In the genomic region with DNA sequence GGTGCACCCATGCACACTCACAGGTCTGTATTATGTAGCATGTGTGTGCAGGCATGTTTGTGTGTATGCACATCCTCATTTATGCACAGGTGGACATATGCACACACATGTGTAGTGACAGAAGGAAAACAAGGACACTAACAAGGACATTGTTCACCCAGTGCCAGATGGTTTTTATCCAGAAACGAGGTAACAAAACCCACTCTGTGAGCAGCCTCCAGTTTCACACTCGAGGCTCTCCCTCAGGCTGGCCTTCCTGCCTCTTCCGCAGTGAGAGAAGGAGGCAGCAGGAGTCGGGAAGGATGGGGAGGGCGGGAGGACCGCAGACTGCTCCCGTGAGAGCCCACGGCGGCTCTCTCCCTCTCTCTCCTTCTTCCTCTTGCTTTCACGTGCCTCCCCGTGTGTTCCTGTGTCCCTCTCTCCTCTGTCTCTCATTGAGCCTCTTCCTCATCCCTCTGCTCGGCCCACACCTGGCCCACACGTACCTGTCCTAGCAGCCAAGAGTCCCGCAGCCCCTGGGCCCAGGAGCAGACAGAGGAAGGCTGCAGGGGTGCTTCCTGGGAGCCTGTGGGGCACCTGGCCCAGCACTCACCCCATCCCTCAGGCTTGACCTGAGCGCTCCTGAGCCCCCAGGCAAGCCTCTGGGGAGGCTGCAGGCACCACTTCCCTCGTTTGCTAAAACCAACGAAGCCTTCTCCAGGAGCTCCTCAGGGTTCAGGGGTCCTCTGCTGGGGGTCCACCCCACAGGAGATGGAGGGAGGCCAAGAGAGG, we compare ENCODE assay signal across 18 cellular contexts. TPM values are rescaled to one million over a fixed set of nuclear protein-coding genes. Genes with fewer than 3 reads are reported as not detected.
A peak's percentile ranks its signal among the peaks of the same experiment; 100 is the strongest.
DNase-seq lines count a peak whose midpoint lies in the region; ATAC-seq lines count a peak whose summit lies in the region.
"Had no signal": no experiment of that assay in that cellular context is flagged by ENCODE, and none has a peak within 500 bp of the region (broad histone marks: within the 10 kb centered on the region; RNA-seq: fewer than 3 reads in every experiment).

No MANE protein-coding gene starts in this region.

- no peak overlapping the region for H3K4me3 Mint-ChIP-seq in activated CD4-positive, alpha-beta memory T cell treated with anti-CD3 and anti-CD28 coated beads for 36 hours
- H3K4me3 Mint-ChIP-seq in activated CD4-positive, alpha-beta memory T cell treated with anti-CD3 and anti-CD28 coated beads, Interleukin-2, amount 10 ng/mL, durations not matched to agents 7 days and 5 days: no peak overlapping the region
- H3K4me3 Mint-ChIP-seq in activated naive CD8-positive, alpha-beta T cell treated with anti-CD3 and anti-CD28 coated beads, Interleukin-2, amount 50 U/mL, for 24 hours: peak overlapping the region; percentile 45
- H3K4me3 Mint-ChIP-seq in naive thymus-derived CD8-positive, alpha-beta T cell: peak overlapping the region in 9 of 10 donors; percentile 53 to 93 (median 82)
- H3K4me3 Mint-ChIP-seq: dendritic cell treated with granulocyte-macrophage colony-stimulating factor and Interleukin-4, amounts not matched to agents 40 ng/mL and 50 ng/mL, for 4 days; T-helper 1 cell treated with Interleukin-12 subunit alpha and Interleukin-12 subunit beta and Interleukin-4 antibody, amounts not matched to agents 30 μg/mL and 1 μg/mL, for 36 hours had no signal

- CTCF ChIA-PET in activated CD4-positive, alpha-beta memory T cell treated with anti-CD3 and anti-CD28 coated beads for 36 hours (lab: Charles Lee): no interaction called here
- CTCF ChIA-PET in activated CD4-positive, alpha-beta memory T cell treated with anti-CD3 and anti-CD28 coated beads, Interleukin-2, amount 10 ng/mL, durations not matched to agents 7 days and 5 days (lab: Charles Lee): no interaction called here

- intact Hi-C loops in activated CD4-positive, alpha-beta memory T cell treated with anti-CD3 and anti-CD28 coated beads for 36 hours (cut with micrococcal nuclease): no loop called here

- no peak for DNase-seq in activated CD4-positive, alpha-beta memory T cell treated with anti-CD3 and anti-CD28 coated beads for 36 hours
- DNase-seq in activated CD4-positive, alpha-beta memory T cell treated with anti-CD3 and anti-CD28 coated beads, Interleukin-2, amount 10 ng/mL, durations not matched to agents 7 days and 5 days: no peak
- DNase-seq in H7 (peak; percentile 57), activated gamma-delta T cell (lab: John Stamatoyannopoulos, UW) (no peak)
- no peak for DNase-seq in activated naive CD8-positive, alpha-beta T cell treated with anti-CD3 and anti-CD28 coated beads, Interleukin-2, amount 50 U/mL, for 24 hours
- DNase-seq in naive thymus-derived CD8-positive, alpha-beta T cell: no peak
- DNase-seq: GM23248, NCI-H187 treated with DMSO at 0.1 percent for 48 hours, NCI-H446 treated with DMSO at 0.1 percent for 48 hours, SHP77, substantia nigra had no signal

- no peaks in the 10 kb centered on the region for H3K27me3 ChIP-seq in H7 (ENCODE audit: control insufficient read depth, insufficient read depth, low read length)

- H3K27me3 Mint-ChIP-seq in activated CD4-positive, alpha-beta memory T cell treated with anti-CD3 and anti-CD28 coated beads for 36 hours: no peaks in the 10 kb centered on the region
- no peaks in the 10 kb centered on the region for H3K27me3 Mint-ChIP-seq in activated CD4-positive, alpha-beta memory T cell treated with anti-CD3 and anti-CD28 coated beads, Interleukin-2, amount 10 ng/mL, durations not matched to agents 7 days and 5 days
- H3K27me3 Mint-ChIP-seq in activated naive CD8-positive, alpha-beta T cell treated with anti-CD3 and anti-CD28 coated beads, Interleukin-2, amount 50 U/mL, for 24 hours: no peaks in the 10 kb centered on the region
- H3K27me3 Mint-ChIP-seq in naive thymus-derived CD8-positive, alpha-beta T cell: peaks cover 0 to 1% (median 0%) of the 10 kb centered on the region in 5 donors

- no peaks in the 10 kb centered on the region for H3K9me3 Mint-ChIP-seq in activated CD4-positive, alpha-beta memory T cell treated with anti-CD3 and anti-CD28 coated beads for 36 hours
- no peaks in the 10 kb centered on the region for H3K9me3 Mint-ChIP-seq in activated CD4-positive, alpha-beta memory T cell treated with anti-CD3 and anti-CD28 coated beads, Interleukin-2, amount 10 ng/mL, durations not matched to agents 7 days and 5 days
- no peaks in the 10 kb centered on the region for H3K9me3 Mint-ChIP-seq in activated naive CD8-positive, alpha-beta T cell treated with anti-CD3 and anti-CD28 coated beads, Interleukin-2, amount 50 U/mL, for 24 hours
- H3K9me3 Mint-ChIP-seq in naive thymus-derived CD8-positive, alpha-beta T cell: no peaks in the 10 kb centered on the region
- H3K9me3 Mint-ChIP-seq: activated T-cell treated with anti-CD3 and anti-CD28 coated beads, Interleukin-2, amount 50 U/mL, for 4 hours; dendritic cell treated with granulocyte-macrophage colony-stimulating factor and Interleukin-4, amounts not matched to agents 40 ng/mL and 50 ng/mL, for 4 days; T-helper 1 cell treated with Interleukin-12 subunit alpha and Interleukin-12 subunit beta and Interleukin-4 antibody, amounts not matched to agents 30 μg/mL and 1 μg/mL, for 36 hours had no signal

- H3K4me3 ChIP-seq in H7 (ENCODE audit: insufficient read depth, low read depth, low read length): no peak overlapping the region
- H3K4me3 ChIP-seq: GM23248 had no signal

- POLR2A ChIA-PET in activated CD4-positive, alpha-beta memory T cell treated with anti-CD3 and anti-CD28 coated beads for 36 hours (lab: Charles Lee): interaction anchor here (1.5 kb wide), 1 partner anchor 11 kb away, joined by 4 read pairs; no protein-coding TSS in a partner anchor
- POLR2A ChIA-PET in activated CD4-positive, alpha-beta memory T cell treated with anti-CD3 and anti-CD28 coated beads, Interleukin-2, amount 10 ng/mL, durations not matched to agents 7 days and 5 days (lab: Charles Lee): no interaction called here
- POLR2A ChIA-PET in naive thymus-derived CD8-positive, alpha-beta T cell (lab: Charles Lee): interaction anchor here (1.1 to 5.3 kb wide), 7 partner anchors 11 to 145 kb away, joined by 4 to 64 read pairs (median 19); a partner anchor contains a TSS

- peaks cover 38% of the 10 kb centered on the region for H3K36me3 Mint-ChIP-seq in activated CD4-positive, alpha-beta memory T cell treated with anti-CD3 and anti-CD28 coated beads for 36 hours
- peaks cover 75% of the 10 kb centered on the region for H3K36me3 Mint-ChIP-seq in activated CD4-positive, alpha-beta memory T cell treated with anti-CD3 and anti-CD28 coated beads, Interleukin-2, amount 10 ng/mL, durations not matched to agents 7 days and 5 days (ENCODE audit: low read depth)
- H3K36me3 Mint-ChIP-seq in activated naive CD8-positive, alpha-beta T cell treated with anti-CD3 and anti-CD28 coated beads, Interleukin-2, amount 50 U/mL, for 24 hours (ENCODE audit: low read depth): peaks cover 29% of the 10 kb centered on the region
- H3K36me3 Mint-ChIP-seq in naive thymus-derived CD8-positive, alpha-beta T cell: peaks cover 8 to 78% (median 24%) of the 10 kb centered on the region in 3 donors

- peak overlapping the region; percentile 84 for H3K27ac Mint-ChIP-seq in activated CD4-positive, alpha-beta memory T cell treated with anti-CD3 and anti-CD28 coated beads for 36 hours
- H3K27ac Mint-ChIP-seq in activated CD4-positive, alpha-beta memory T cell treated with anti-CD3 and anti-CD28 coated beads, Interleukin-2, amount 10 ng/mL, durations not matched to agents 7 days and 5 days: no peak overlapping the region
- peak overlapping the region; percentile 57 for H3K27ac Mint-ChIP-seq in activated naive CD8-positive, alpha-beta T cell treated with anti-CD3 and anti-CD28 coated beads, Interleukin-2, amount 50 U/mL, for 24 hours
- H3K27ac Mint-ChIP-seq in naive thymus-derived CD8-positive, alpha-beta T cell: peak overlapping the region; percentile 70 to 97 (median 94)
- H3K27ac Mint-ChIP-seq: dendritic cell treated with granulocyte-macrophage colony-stimulating factor and Interleukin-4, amounts not matched to agents 40 ng/mL and 50 ng/mL, for 4 days had no signal

- ATAC-seq in activated naive CD8-positive, alpha-beta T cell treated with anti-CD3 and anti-CD28 coated beads, Interleukin-2, amount 50 U/mL, for 24 hours: no peak
- no peak for ATAC-seq in naive thymus-derived CD8-positive, alpha-beta T cell
- no peak for ATAC-seq in GM18858 (IDR thresholded peaks at IDR 0.05; ENCODE audit: unreplicated experiment)
- no peak for ATAC-seq in HG03097 (IDR thresholded peaks at IDR 0.05; ENCODE audit: low FRiP score, unreplicated experiment)

- no peaks in the 10 kb centered on the region for H3K36me3 ChIP-seq in H7 (replicated peaks; ENCODE audit: control insufficient read depth, insufficient read depth, low read length)

- H3K4me1 Mint-ChIP-seq in activated CD4-positive, alpha-beta memory T cell treated with anti-CD3 and anti-CD28 coated beads for 36 hours (ENCODE audit: low read depth): peaks cover 64% of the 10 kb centered on the region
- peaks cover 38% of the 10 kb centered on the region for H3K4me1 Mint-ChIP-seq in activated CD4-positive, alpha-beta memory T cell treated with anti-CD3 and anti-CD28 coated beads, Interleukin-2, amount 10 ng/mL, durations not matched to agents 7 days and 5 days
- H3K4me1 Mint-ChIP-seq in activated naive CD8-positive, alpha-beta T cell treated with anti-CD3 and anti-CD28 coated beads, Interleukin-2, amount 50 U/mL, for 24 hours: peaks cover 77% of the 10 kb centered on the region
- H3K4me1 Mint-ChIP-seq in naive thymus-derived CD8-positive, alpha-beta T cell: peaks cover 51 to 94% (median 89%) of the 10 kb centered on the region in 4 donors

RNA-seq across cellular contexts. Expression of a gene that starts 13.8 kb away (rescaled TPM):
- 100 to 1,000 TPM; 216 to 218 TPM for total RNA-seq in activated CD4-positive, alpha-beta memory T cell treated with anti-CD3 and anti-CD28 coated beads for 36 hours
- total RNA-seq in activated CD4-positive, alpha-beta memory T cell treated with anti-CD3 and anti-CD28 coated beads, Interleukin-2, amount 10 ng/mL, durations not matched to agents 7 days and 5 days: 100 to 1,000 TPM; 418 to 420 TPM
- total RNA-seq in H7 (2014; rRNA removed; shearing (Covaris generic)): 1.3 TPM in 2 replicates
- 100 to 1,000 TPM; 566 to 578 TPM for total RNA-seq in naive thymus-derived CD8-positive, alpha-beta T cell
- polyA plus RNA-seq in naive thymus-derived CD8-positive, alpha-beta T cell: 100 to 1,000 TPM; 177 to 292 (median 235) TPM
- total RNA-seq: GM23248, HT1080, M059J had no signal

Comparison
In these comparisons a context has a peak if more than half of its experiments do, and no peak if none do; other contexts are left out.
1. H3K4me3 Mint-ChIP-seq: peak in activated naive CD8-positive, alpha-beta T cell treated with anti-CD3 and anti-CD28 coated beads, Interleukin-2, amount 50 U/mL, for 24 hours (single experiment) and naive thymus-derived CD8-positive, alpha-beta T cell (9 of 10); none in activated CD4-positive, alpha-beta memory T cell treated with anti-CD3 and anti-CD28 coated beads for 36 hours (single experiment) and activated CD4-positive, alpha-beta memory T cell treated with anti-CD3 and anti-CD28 coated beads, Interleukin-2, amount 10 ng/mL, durations not matched to agents 7 days and 5 days (single experiment).
2. RNA of a gene that starts 13.8 kb away (total RNA-seq): 566 to 578 TPM in naive thymus-derived CD8-positive, alpha-beta T cell, 418 to 420 TPM in activated CD4-positive, alpha-beta memory T cell treated with anti-CD3 and anti-CD28 coated beads, Interleukin-2, amount 10 ng/mL, durations not matched to agents 7 days and 5 days and 216 to 218 TPM in activated CD4-positive, alpha-beta memory T cell treated with anti-CD3 and anti-CD28 coated beads for 36 hours; 1.3 TPM in H7; every median in the first group is over 10 times any median in the second.